ENCODE assay signal across 8 cellular contexts in genomic region chr1:166796620-166797236, GRCh38.
"Had no signal": no experiment of that assay in that cellular context is flagged by ENCODE, and none has a peak within 500 bp of the region (broad histone marks: within the 10 kb centered on the region; RNA-seq: fewer than 3 reads in every experiment).

No MANE protein-coding gene starts in this region.

- H3K4me3 ChIP-seq: GM23248, HAP-1 had no signal

- H3K27ac ChIP-seq: GM23248 had no signal

- H2AFZ ChIP-seq: GM23248 had no signal

- H3K9me3 ChIP-seq: HAP-1 had no signal

- H3K4me1 ChIP-seq: HAP-1 had no signal

- H3K36me3 ChIP-seq: HAP-1 had no signal

- ATAC-seq: HCT116 had no signal

- H3K9ac ChIP-seq: GM23248 had no signal

- DNase-seq: GM23248, GOT3, H7, HFFc6, IMR-90, KBM-7 had no signal
